9 cellular contexts compared by ENCODE assay signal in the genomic region with DNA sequence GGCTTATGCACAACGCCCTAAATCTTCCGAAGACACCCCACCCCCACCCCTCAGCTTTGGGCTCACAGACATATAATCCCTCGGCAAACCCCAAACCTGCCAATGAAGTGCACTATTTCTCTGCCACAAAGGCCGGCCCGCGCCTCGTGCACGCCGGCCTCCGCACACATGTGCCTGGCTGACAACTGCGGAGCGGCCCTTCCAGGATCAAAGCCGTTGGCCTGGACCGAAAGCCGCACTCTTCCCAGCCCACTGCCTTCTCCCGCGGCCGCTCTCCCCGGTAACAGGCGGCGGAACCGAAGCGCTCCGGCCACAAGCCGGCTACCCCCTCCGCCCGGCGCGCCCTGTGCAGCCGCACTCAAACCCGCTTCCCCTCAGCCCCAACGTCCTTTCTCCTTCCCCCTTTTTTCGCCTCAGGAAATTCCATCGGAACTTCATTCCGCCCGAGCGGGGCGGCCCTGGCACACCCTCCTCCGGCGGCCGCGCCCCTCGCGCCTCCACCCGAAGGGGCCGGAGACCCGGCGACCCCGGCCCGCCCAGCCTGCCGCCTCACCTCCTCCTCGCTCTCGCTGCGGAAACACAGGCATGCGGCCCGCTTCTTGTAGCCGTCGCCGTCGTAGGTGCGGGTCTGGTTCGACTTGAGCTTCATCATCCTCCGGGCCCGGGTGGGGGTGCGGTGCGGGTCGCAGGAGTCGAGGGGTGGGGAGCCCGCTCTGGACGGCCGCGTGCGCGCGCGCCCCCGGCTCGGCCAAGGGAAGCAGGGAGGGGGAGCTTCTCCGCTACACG. TPM values are rescaled to one million over a fixed set of nuclear protein-coding genes. Genes with fewer than 3 reads are reported as not detected.
DNase-seq lines count a peak whose midpoint lies in the region; ATAC-seq, FAIRE-seq and TF ChIP-seq lines count a peak whose summit lies in the region.
"Had no signal": no experiment of that assay in that cellular context is flagged by ENCODE, and none has a peak within 500 bp of the region (broad histone marks: within the 10 kb centered on the region; RNA-seq: fewer than 3 reads in every experiment).

No MANE protein-coding gene starts in this region.

- peak overlapping the region; percentile 83 for H3K27ac ChIP-seq in KOPT-K1 (ENCODE audit: low read depth, low read length, poor library complexity, severe bottlenecking)

- no peak for TF ChIP-seq CTCF in progenitor cell of endocrine pancreas (IDR thresholded peaks at IDR 0.05; ENCODE audit: unreplicated experiment)

- H3K9me3 Mint-ChIP-seq in activated naive CD8-positive, alpha-beta T cell treated with anti-CD3 and anti-CD28 coated beads for 36 hours: peaks cover 3% of the 10 kb centered on the region
- peaks cover 3% of the 10 kb centered on the region for H3K9me3 Mint-ChIP-seq in progenitor cell of endocrine pancreas (ENCODE audit: low read depth)

- H3K36me3 ChIP-seq in KOPT-K1 (ENCODE audit: insufficient read depth, low read length): no peaks in the 10 kb centered on the region

- no peaks in the 10 kb centered on the region for H3K27me3 Mint-ChIP-seq in activated naive CD8-positive, alpha-beta T cell treated with anti-CD3 and anti-CD28 coated beads for 36 hours
- no peaks in the 10 kb centered on the region for H3K27me3 Mint-ChIP-seq in progenitor cell of endocrine pancreas
- H3K27me3 Mint-ChIP-seq: stimulated activated naive CD8-positive, alpha-beta T cell treated with anti-CD3 and anti-CD28 coated beads, Interleukin-15, Interleukin-2, amounts not matched to agents 100 ng/mL and 50 ng/mL, for 24 hours had no signal

- peaks cover 6% of the 10 kb centered on the region for H3K36me3 Mint-ChIP-seq in activated naive CD8-positive, alpha-beta T cell treated with anti-CD3 and anti-CD28 coated beads for 36 hours
- H3K36me3 Mint-ChIP-seq in progenitor cell of endocrine pancreas (ENCODE audit: insufficient read depth): peaks cover 4% of the 10 kb centered on the region

- H3K4me1 Mint-ChIP-seq in activated naive CD8-positive, alpha-beta T cell treated with anti-CD3 and anti-CD28 coated beads for 36 hours: peaks cover 22% of the 10 kb centered on the region
- H3K4me1 Mint-ChIP-seq in progenitor cell of endocrine pancreas (ENCODE audit: low read depth): peaks cover 5% of the 10 kb centered on the region

- intact Hi-C loops in left cardiac atrium (cut with DNase I): loop anchor here in 1 of 2 donors (2.0 to 5.0 kb wide), 3 partner anchors 50 to 143 kb away; partner anchors contain the start of gene SMIM29

- H3K27ac Mint-ChIP-seq in activated naive CD8-positive, alpha-beta T cell treated with anti-CD3 and anti-CD28 coated beads for 36 hours: no peak overlapping the region
- no peak overlapping the region for H3K27ac Mint-ChIP-seq in progenitor cell of endocrine pancreas

- ATAC-seq in GM21786 (IDR thresholded peaks at IDR 0.05; ENCODE audit: unreplicated experiment): peak; percentile 23
- peak; percentile 62 to 68 for ATAC-seq in left cardiac atrium

- peaks cover 6% of the 10 kb centered on the region for H3K9me3 ChIP-seq in KOPT-K1 (ENCODE audit: insufficient read depth, low read length, poor library complexity, severe bottlenecking)

- DNase-seq in ELF-1 (ENCODE audit: low read depth, low spot score): peak; percentile 81
- peak; percentile 58 for DNase-seq in SK-MEL-5 (ENCODE audit: low read depth, low spot score)
- peak; percentile 64 for DNase-seq in activated naive CD8-positive, alpha-beta T cell treated with anti-CD3 and anti-CD28 coated beads for 36 hours
- DNase-seq in left cardiac atrium: peak; percentile 68
- peak; percentile 55 for DNase-seq in progenitor cell of endocrine pancreas (ENCODE audit: low spot score, unreplicated experiment)
- peak; percentile 49 for DNase-seq in urothelium cell line (ENCODE audit: low spot score)

- no peak for FAIRE-seq in urothelium cell line (lab: Jason Lieb, UNC)

- in situ Hi-C loops in SK-MEL-5 (cut with HindIII; ENCODE audit: low pct_unique_long_range_greater_than_20kb, low sequenced_read_pairs): no loop called here

- no peak overlapping the region for H3K4me3 Mint-ChIP-seq in activated naive CD8-positive, alpha-beta T cell treated with anti-CD3 and anti-CD28 coated beads for 36 hours
- no peak overlapping the region for H3K4me3 Mint-ChIP-seq in progenitor cell of endocrine pancreas (ENCODE audit: low read depth)
- H3K4me3 Mint-ChIP-seq: stimulated activated naive CD8-positive, alpha-beta T cell treated with anti-CD3 and anti-CD28 coated beads, Interleukin-15, Interleukin-2, amounts not matched to agents 100 ng/mL and 50 ng/mL, for 24 hours had no signal

RNA-seq across cellular contexts. Expression of gene NUDT3, which starts 0.6 kb away (rescaled TPM):
- total RNA-seq in SK-MEL-5 (2014; rRNA removed; shearing (Covaris generic)): 32.0 and 34.6 TPM in 2 replicates
- 27.7 and 35.0 TPM in 2 replicates for polyA plus RNA-seq in SK-MEL-5 (2015; cell fraction: cytosol; rRNA removed)
- 19.6 and 22.2 TPM in 2 replicates for polyA plus RNA-seq in SK-MEL-5 (2015; cell fraction: nucleus; rRNA removed)
- total RNA-seq in activated naive CD8-positive, alpha-beta T cell treated with anti-CD3 and anti-CD28 coated beads for 36 hours: 10 to 100 TPM; 18.1 to 18.3 TPM
- 10 to 100 TPM; 36.6 to 53.6 TPM for total RNA-seq in left cardiac atrium
- total RNA-seq in progenitor cell of endocrine pancreas: 20.6 and 23.4 TPM in 2 replicates

RNA-seq across cellular contexts. Expression of gene RPS10, which starts 34.0 kb away (rescaled TPM):
- 2,553 and 2,938 TPM in 2 replicates for total RNA-seq in SK-MEL-5 (2014; rRNA removed; shearing (Covaris generic))
- polyA plus RNA-seq in SK-MEL-5 (2015; cell fraction: cytosol; rRNA removed): 3,163 and 4,070 TPM in 2 replicates
- polyA plus RNA-seq in SK-MEL-5 (2015; cell fraction: nucleus; rRNA removed): 509 and 533 TPM in 2 replicates
- total RNA-seq in activated naive CD8-positive, alpha-beta T cell treated with anti-CD3 and anti-CD28 coated beads for 36 hours: 1,000 to 10,000 TPM; 2,216 to 2,293 TPM
- 100 to 1,000 TPM; 746 to 770 TPM for total RNA-seq in left cardiac atrium
- 1,118 and 1,174 TPM in 2 replicates for total RNA-seq in progenitor cell of endocrine pancreas

Comparison
In these comparisons a context has a peak if more than half of its experiments do, and no peak if none do; other contexts are left out.
1. Peak in every context shown above with its lines: DNase-seq, ATAC-seq and H3K27ac ChIP-seq.